Comparison of ENCODE assay signal across 8 cellular contexts in the genomic region with DNA sequence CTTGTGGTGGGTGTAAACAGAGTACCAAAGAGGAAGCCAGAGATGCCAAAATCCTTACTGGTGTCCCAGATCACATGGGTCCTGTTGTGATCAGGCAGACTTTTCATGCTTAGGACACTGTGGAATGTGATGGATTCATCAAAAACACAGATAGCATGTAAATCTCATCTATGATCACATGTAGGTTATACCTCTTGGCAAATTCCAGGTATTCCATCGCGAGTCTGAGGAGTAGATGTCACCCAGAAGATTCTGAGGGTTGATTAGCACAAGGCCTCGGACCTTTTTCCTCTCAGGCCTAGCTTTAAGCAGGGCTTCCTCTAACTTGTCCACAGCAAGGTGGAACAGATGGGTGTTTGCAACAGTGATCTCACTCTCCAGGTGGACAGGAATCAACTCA.
"Had no signal": no experiment of that assay in that cellular context is flagged by ENCODE, and none has a peak within 500 bp of the region (broad histone marks: within the 10 kb centered on the region; RNA-seq: fewer than 3 reads in every experiment).

No MANE protein-coding gene starts in this region.

- DNase-seq: GDM1, GF-D8 had no signal

- FAIRE-seq: G401.6, GM12878, GM12891, GM12892, GM18507, GM19239 had no signal

- H3K4me3 ChIP-seq: GM12878 had no signal

- ATAC-seq: GM12878 had no signal
